Comparison of ENCODE assay signal across 13 cellular contexts in genomic region chr2:54983345-54984235, GRCh38.
DNase-seq lines count a peak whose midpoint lies in the region; ATAC-seq and TF ChIP-seq lines count a peak whose summit lies in the region.
"Had no signal": no experiment of that assay in that cellular context is flagged by ENCODE, and none has a peak within 500 bp of the region (broad histone marks: within the 10 kb centered on the region; RNA-seq: fewer than 3 reads in every experiment).

No MANE protein-coding gene starts in this region.

- in situ Hi-C loops in astrocyte of the spinal cord (cut with HindIII; ENCODE audit: low sequenced_read_pairs), result no loop called here

- no peak for TF ChIP-seq POLR2A in adrenal gland (IDR thresholded peaks at IDR 0.05)

- ATAC-seq in stimulated activated naive CD8-positive, alpha-beta T cell treated with anti-CD3 and anti-CD28 coated beads, Interleukin-15, amount 100 ng/mL, for 72 hours, result no peak
- peak; percentile 77 for ATAC-seq in left ventricle myocardium superior
- ATAC-seq: lower lobe of right lung, sciatic nerve had no signal

- peaks cover 0 to 31% of the 10 kb centered on the region in 2 donors for H3K36me3 ChIP-seq in adrenal gland (replicated peaks in 1 of 2)

- H3K27me3 ChIP-seq in adrenal gland, result no peaks in the 10 kb centered on the region
- H3K27me3 ChIP-seq: MG63 had no signal

- H3K9me3 ChIP-seq in adrenal gland (replicated peaks in 1 of 3), result no peaks in the 10 kb centered on the region
- H3K9me3 ChIP-seq: lower lobe of right lung, MG63 had no signal

- no peak for TF ChIP-seq CTCF in astrocyte of the spinal cord (IDR thresholded peaks at IDR 0.05; ENCODE audit: low read depth, low read length)
- no peak for TF ChIP-seq CTCF in adrenal gland (IDR thresholded peaks at IDR 0.05)

- no peaks in the 10 kb centered on the region for H3K9me3 Mint-ChIP-seq in stimulated activated naive CD8-positive, alpha-beta T cell treated with anti-CD3 and anti-CD28 coated beads, Interleukin-15, Interleukin-2, amounts not matched to agents 100 ng/mL and 50 ng/mL, for 24 hours
- no peaks in the 10 kb centered on the region for H3K9me3 Mint-ChIP-seq in stimulated activated naive CD8-positive, alpha-beta T cell treated with anti-CD3 and anti-CD28 coated beads, Interleukin-15, amount 100 ng/mL, for 72 hours

- intact Hi-C loops in left ventricle myocardium superior (cut with micrococcal nuclease) (no loop called here), head of caudate nucleus (cut with DNase I) (no loop called here), adrenal gland (cut with DNase I) (no loop called here)

- H3K4me3 ChIP-seq in astrocyte of the spinal cord (ENCODE audit: low read depth, low read length) (no peak overlapping the region), adrenal gland (no peak overlapping the region)
- H3K4me3 ChIP-seq: lower lobe of right lung, MG63 had no signal

- 25 to 38% (median 35%) methylated on average over 3 of the region's 3 CpGs for WGBS in adrenal gland, 4 donors

- peaks cover 22 to 65% of the 10 kb centered on the region in 2 donors for H3K4me1 ChIP-seq in adrenal gland (replicated peaks in 1 of 2)

- H3K27ac Mint-ChIP-seq in stimulated activated naive CD8-positive, alpha-beta T cell treated with anti-CD3 and anti-CD28 coated beads, Interleukin-15, Interleukin-2, amounts not matched to agents 100 ng/mL and 50 ng/mL, for 24 hours, result peak overlapping the region; percentile 5
- H3K27ac Mint-ChIP-seq in stimulated activated naive CD8-positive, alpha-beta T cell treated with anti-CD3 and anti-CD28 coated beads, Interleukin-15, amount 100 ng/mL, for 72 hours, result no peak overlapping the region

- H3K27me3 Mint-ChIP-seq in stimulated activated naive CD8-positive, alpha-beta T cell treated with anti-CD3 and anti-CD28 coated beads, Interleukin-15, Interleukin-2, amounts not matched to agents 100 ng/mL and 50 ng/mL, for 24 hours, result no peaks in the 10 kb centered on the region
- H3K27me3 Mint-ChIP-seq in stimulated activated naive CD8-positive, alpha-beta T cell treated with anti-CD3 and anti-CD28 coated beads, Interleukin-15, amount 100 ng/mL, for 72 hours, result no peaks in the 10 kb centered on the region

- peaks cover 40% of the 10 kb centered on the region for H3K36me3 Mint-ChIP-seq in stimulated activated naive CD8-positive, alpha-beta T cell treated with anti-CD3 and anti-CD28 coated beads, Interleukin-15, Interleukin-2, amounts not matched to agents 100 ng/mL and 50 ng/mL, for 24 hours (ENCODE audit: low read depth)

- peak overlapping the region in 1 of 5 donors; percentile 23 for H3K27ac ChIP-seq in adrenal gland
- H3K27ac ChIP-seq: lower lobe of right lung had no signal

- H3K4me1 Mint-ChIP-seq in stimulated activated naive CD8-positive, alpha-beta T cell treated with anti-CD3 and anti-CD28 coated beads, Interleukin-15, Interleukin-2, amounts not matched to agents 100 ng/mL and 50 ng/mL, for 24 hours (ENCODE audit: low read depth), result peaks cover 28% of the 10 kb centered on the region
- H3K4me1 Mint-ChIP-seq in stimulated activated naive CD8-positive, alpha-beta T cell treated with anti-CD3 and anti-CD28 coated beads, Interleukin-15, amount 100 ng/mL, for 72 hours, result peaks cover 16% of the 10 kb centered on the region

- DNase-seq in stimulated activated naive CD8-positive, alpha-beta T cell treated with anti-CD3 and anti-CD28 coated beads, Interleukin-15, amount 100 ng/mL, for 72 hours, result no peak
- DNase-seq in astrocyte of the spinal cord (ENCODE audit: low read depth, low spot score) (peak; percentile 56), left ventricle myocardium superior (no peak), ureter (ENCODE audit: low spot score) (no peak), OCI-M1 (lab: John Stamatoyannopoulos, UW) (no peak), head of caudate nucleus (no peak), adrenal gland (no peak)
- DNase-seq: amygdala, lower lobe of right lung, MG63, NCI-H510A had no signal

- no peak overlapping the region for H3K4me3 Mint-ChIP-seq in stimulated activated naive CD8-positive, alpha-beta T cell treated with anti-CD3 and anti-CD28 coated beads, Interleukin-15, Interleukin-2, amounts not matched to agents 100 ng/mL and 50 ng/mL, for 24 hours
- no peak overlapping the region for H3K4me3 Mint-ChIP-seq in stimulated activated naive CD8-positive, alpha-beta T cell treated with anti-CD3 and anti-CD28 coated beads, Interleukin-15, amount 100 ng/mL, for 72 hours
